ENCODE assay signal across 11 cellular contexts in genomic region chr10:79084972-79085597, GRCh38. TPM values are rescaled to one million over a fixed set of nuclear protein-coding genes. Genes with fewer than 3 reads are reported as not detected.
DNase-seq lines count a peak whose midpoint lies in the region; ATAC-seq and TF ChIP-seq lines count a peak whose summit lies in the region.
"Had no signal": no experiment of that assay in that cellular context is flagged by ENCODE, and none has a peak within 500 bp of the region (broad histone marks: within the 10 kb centered on the region; RNA-seq: fewer than 3 reads in every experiment).

No MANE protein-coding gene starts in this region.

- H3K9me3 ChIP-seq in esophagus (ENCODE audit: control insufficient read depth in 2 of 2, insufficient read depth in 1 of 2, low read depth in 1 of 2, low read length in 1 of 2), result no peaks in the 10 kb centered on the region
- H3K9me3 ChIP-seq in skeletal muscle tissue (ENCODE audit: control insufficient read depth in 3 of 3, low read length in 3 of 3), result no peaks in the 10 kb centered on the region

- H3K27me3 ChIP-seq in esophagus (ENCODE audit: control insufficient read depth in 1 of 2, insufficient read depth in 2 of 2, low read length in 2 of 2) (no peaks in the 10 kb centered on the region), skeletal muscle tissue (ENCODE audit: control insufficient read depth in 3 of 3, insufficient read depth in 3 of 3, low read length in 3 of 3) (no peaks in the 10 kb centered on the region)
- H3K27me3 ChIP-seq: brain microvascular endothelial cell had no signal

- H3K4me1 ChIP-seq in esophagus (ENCODE audit: control insufficient read depth in 2 of 2, insufficient read depth in 2 of 2, low read length in 1 of 2) (peaks cover 33 to 83% of the 10 kb centered on the region in 2 donors), skeletal muscle tissue (ENCODE audit: control insufficient read depth in 3 of 3, insufficient read depth in 3 of 3, low read length in 3 of 3) (peaks cover 78 to 91% (median 89%) of the 10 kb centered on the region in 3 donors)

- peak overlapping the region in 1 of 3 donors; percentile 19 for H3K9ac ChIP-seq in skeletal muscle tissue (ENCODE audit: low read depth in 1 of 3, low read length in 3 of 3)

- ATAC-seq in GM18498 (IDR thresholded peaks at IDR 0.05; ENCODE audit: unreplicated experiment), result peak; percentile 74
- peak; percentile 44 for ATAC-seq in HG03460 (IDR thresholded peaks at IDR 0.05; ENCODE audit: unreplicated experiment)
- no peak for ATAC-seq in HG03457 (IDR thresholded peaks at IDR 0.05; ENCODE audit: unreplicated experiment)
- no peak for ATAC-seq in SK-N-SH treated with all-trans-retinoic acid at 6 μM for 48 hours

- H3K27ac ChIP-seq in esophagus (ENCODE audit: low read depth in 2 of 2, low read length in 1 of 2), result peak overlapping the region; percentile 68 to 76
- H3K27ac ChIP-seq in skeletal muscle tissue (ENCODE audit: low read depth, low read length), result peak overlapping the region; percentile 81
- H3K27ac ChIP-seq: brain microvascular endothelial cell had no signal

- TF ChIP-seq CTCF in GM10266 (IDR thresholded peaks at IDR 0.05; ENCODE audit: control insufficient read depth, insufficient read depth, low read depth, missing control alignments), result no peak

- DNase-seq in GM10266 (ENCODE audit: extremely low spot score) (no peak), ureter (ENCODE audit: low spot score) (no peak)
- DNase-seq: activated CD4-positive, CD25-positive, alpha-beta regulatory T cell treated with anti-CD3 and anti-CD28 coated beads, Interleukin-2, amount 50 U/mL, for 72 hours; NCI-H2029 treated with DMSO at 0.1 percent for 48 hours had no signal

- WGBS in esophagus, 2 donors, result 66 to 72% methylated on average over 14 of the region's 14 CpGs

- H3K4me3 ChIP-seq in esophagus (ENCODE audit: low read depth in 1 of 2, low read length in 2 of 2), result no peak overlapping the region
- H3K4me3 ChIP-seq in skeletal muscle tissue (ENCODE audit: low read length in 3 of 3), result no peak overlapping the region

- peaks cover 0 to 9% of the 10 kb centered on the region in 2 donors for H3K36me3 ChIP-seq in esophagus (ENCODE audit: control insufficient read depth in 2 of 2, insufficient read depth in 2 of 2, low read length in 1 of 2)
- H3K36me3 ChIP-seq in skeletal muscle tissue (ENCODE audit: control insufficient read depth in 3 of 3, insufficient read depth in 3 of 3, low read length in 3 of 3), result peaks cover 0 to 2% (median 0%) of the 10 kb centered on the region in 3 donors
- H3K36me3 ChIP-seq: brain microvascular endothelial cell had no signal

TF ChIP-seq in SK-N-SH treated with all-trans-retinoic acid at 6 μM for 48 hours, 23 proteins besides CTCF, POLR2A, EP300 and RAD21:
- TF ChIP-seq GLIS3 (CRISPR knock-in tag; IDR thresholded peaks at IDR 0.05), result no peak
- no peak for TF ChIP-seq ZNF70 (CRISPR knock-in tag; IDR thresholded peaks at IDR 0.05)
- TF ChIP-seq TOX (CRISPR knock-in tag; IDR thresholded peaks at IDR 0.05; ENCODE audit: borderline replicate concordance), result no peak
- TF ChIP-seq ISL1 (CRISPR knock-in tag; IDR thresholded peaks at IDR 0.05), result no peak
- no peak for TF ChIP-seq OSR1 (CRISPR knock-in tag; IDR thresholded peaks at IDR 0.05)
- TF ChIP-seq, protein P1, sequence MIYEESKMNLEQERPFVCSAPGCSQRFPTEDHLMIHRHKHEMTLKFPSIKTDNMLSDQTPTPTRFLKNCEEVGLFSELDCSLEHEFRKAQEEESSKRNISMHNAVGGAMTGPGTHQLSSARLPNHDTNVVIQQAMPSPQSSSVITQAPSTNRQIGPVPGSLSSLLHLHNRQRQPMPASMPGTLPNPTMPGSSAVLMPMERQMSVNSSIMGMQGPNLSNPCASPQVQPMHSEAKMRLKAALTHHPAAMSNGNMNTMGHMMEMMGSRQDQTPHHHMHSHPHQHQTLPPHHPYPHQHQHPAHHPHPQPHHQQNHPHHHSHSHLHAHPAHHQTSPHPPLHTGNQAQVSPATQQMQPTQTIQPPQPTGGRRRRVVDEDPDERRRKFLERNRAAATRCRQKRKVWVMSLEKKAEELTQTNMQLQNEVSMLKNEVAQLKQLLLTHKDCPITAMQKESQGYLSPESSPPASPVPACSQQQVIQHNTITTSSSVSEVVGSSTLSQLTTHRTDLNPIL (CRISPR knock-in tag; IDR thresholded peaks at IDR 0.05; ENCODE audit: low read depth), result no peak
- TF ChIP-seq POU6F1 (CRISPR knock-in tag; IDR thresholded peaks at IDR 0.05; ENCODE audit: borderline replicate concordance, low read depth), result no peak
- no peak for TF ChIP-seq ZNF565 (CRISPR knock-in tag; conservative IDR thresholded peaks at IDR 0.05; ENCODE audit: low read depth)
- TF ChIP-seq ZNF8 (CRISPR knock-in tag; IDR thresholded peaks at IDR 0.05), result no peak
- TF ChIP-seq, protein P2, sequence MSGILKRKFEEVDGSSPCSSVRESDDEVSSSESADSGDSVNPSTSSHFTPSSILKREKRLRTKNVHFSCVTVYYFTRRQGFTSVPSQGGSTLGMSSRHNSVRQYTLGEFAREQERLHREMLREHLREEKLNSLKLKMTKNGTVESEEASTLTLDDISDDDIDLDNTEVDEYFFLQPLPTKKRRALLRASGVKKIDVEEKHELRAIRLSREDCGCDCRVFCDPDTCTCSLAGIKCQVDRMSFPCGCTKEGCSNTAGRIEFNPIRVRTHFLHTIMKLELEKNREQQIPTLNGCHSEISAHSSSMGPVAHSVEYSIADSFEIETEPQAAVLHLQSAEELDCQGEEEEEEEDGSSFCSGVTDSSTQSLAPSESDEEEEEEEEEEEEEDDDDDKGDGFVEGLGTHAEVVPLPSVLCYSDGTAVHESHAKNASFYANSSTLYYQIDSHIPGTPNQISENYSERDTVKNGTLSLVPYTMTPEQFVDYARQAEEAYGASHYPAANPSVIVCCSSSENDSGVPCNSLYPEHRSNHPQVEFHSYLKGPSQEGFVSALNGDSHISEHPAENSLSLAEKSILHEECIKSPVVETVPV (CRISPR knock-in tag; IDR thresholded peaks at IDR 0.05), result no peak
- TF ChIP-seq ZC3H10 (CRISPR knock-in tag; IDR thresholded peaks at IDR 0.05), result no peak
- TF ChIP-seq TSHZ2 (CRISPR knock-in tag; IDR thresholded peaks at IDR 0.05), result no peak
- TF ChIP-seq RARB (CRISPR knock-in tag; IDR thresholded peaks at IDR 0.05), result no peak
- TF ChIP-seq CSDC2 (CRISPR knock-in tag; IDR thresholded peaks at IDR 0.05), result no peak
- TF ChIP-seq ZFP30 (CRISPR knock-in tag; IDR thresholded peaks at IDR 0.05), result no peak
- TF ChIP-seq ZFP3 (CRISPR knock-in tag; IDR thresholded peaks at IDR 0.05), result no peak
- TF ChIP-seq ESRRG (CRISPR knock-in tag; IDR thresholded peaks at IDR 0.05), result no peak
- no peak for TF ChIP-seq BACH2 (CRISPR knock-in tag; IDR thresholded peaks at IDR 0.05; ENCODE audit: borderline replicate concordance)

RNA-seq across cellular contexts. Expression of gene ZMIZ1, which starts 16.3 kb away (rescaled TPM):
- 10 to 100 TPM; 29.2 to 29.7 TPM for polyA plus RNA-seq in esophagus
- total RNA-seq in skeletal muscle tissue (11.5 TPM), ureter (107 TPM)

Comparison
In these comparisons a context has a peak if more than half of its experiments do, and no peak if none do; other contexts are left out.
1. ATAC-seq: peak in GM18498 (single experiment) and HG03460 (single experiment); none in HG03457 (single experiment) and SK-N-SH treated with all-trans-retinoic acid at 6 μM for 48 hours (single experiment).